In the genomic region with DNA sequence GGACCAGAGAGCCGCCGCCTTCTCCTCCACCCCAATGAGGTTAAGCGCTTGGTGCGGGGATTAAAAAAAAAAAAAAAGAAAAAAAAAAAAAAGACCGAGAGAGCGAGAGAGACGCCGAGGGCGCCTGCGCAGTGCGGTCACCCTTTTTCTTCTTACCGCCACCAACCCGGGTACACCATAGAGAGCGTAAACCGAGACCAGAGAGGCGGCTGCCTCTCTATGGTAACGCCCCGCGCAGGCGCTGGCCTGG, we compare ENCODE assay signal across 8 cellular contexts. TPM values are rescaled to one million over a fixed set of nuclear protein-coding genes. Genes with fewer than 3 reads are reported as not detected.
DNase-seq lines count a peak whose midpoint lies in the region; ATAC-seq and TF ChIP-seq lines count a peak whose summit lies in the region.

A gene (minus strand): TSS at position 61 of the 250 bp plus-strand sequence. CDS start 43,567 bp downstream, outside the sequence.

- DNase-seq in NCI-H2196 treated with DMSO at 0.1 percent for 48 hours (lab: John Stamatoyannopoulos, UW; ENCODE audit: unreplicated experiment): peak; percentile 92
- peak; percentile 94 for DNase-seq in WTC11 (ENCODE audit: low spot score)
- DNase-seq in cardiac fibroblast (ENCODE audit: low read depth in 2 of 2): peak; percentile 98 to 99
- peak; percentile 98 for DNase-seq in iPS-NIHi11 (ENCODE audit: low spot score)
- DNase-seq in stimulated activated CD4-positive, alpha-beta T cell treated with anti-CD3 and anti-CD28 coated beads, Interleukin-12 subunit alpha, Interleukin-12 subunit beta, amount 100 ng/mL, for 24 hours (ENCODE audit: low read depth in 2 of 2): peak; percentile 89 to 91

- CTCF ChIA-PET in WTC11 (lab: Charles Lee): interaction anchor here (1.0 to 2.1 kb wide), 2 partner anchors 119 to 554 kb away, joined by 3 to 7 read pairs; a partner anchor contains a TSS

- H3K27ac Mint-ChIP-seq in WTC11: peak within 1 kb of the TSS; percentile 100

- H3K4me1 Mint-ChIP-seq in WTC11: peaks cover 22% of the 10 kb centered on the region

- H3K36me3 Mint-ChIP-seq in WTC11: 0 out of 2 replicates have a peak, but pooled peaks cover 8% of the 10 kb centered on the region

- TF ChIP-seq CTCF in 22Rv1 (IDR thresholded peaks at IDR 0.05) (no peak), WTC11 (IDR thresholded peaks at IDR 0.05) (no peak), cardiac fibroblast (IDR thresholded peaks at IDR 0.05; ENCODE audit: low read depth, low read length) (no peak)

- no peaks in the 10 kb centered on the region for H3K9me3 Mint-ChIP-seq in WTC11

- peak within 1 kb of the TSS; percentile 93 for H3K4me3 Mint-ChIP-seq in WTC11

- POLR2A ChIA-PET in WTC11 (lab: Charles Lee): interaction anchor here (0.7 to 3.4 kb wide), 5 partner anchors 9 to 118 kb away, joined by 3 to 27 read pairs (median 5); a partner anchor contains a TSS

- H3K27ac ChIP-seq in 22Rv1: peak within 1 kb of the TSS; percentile 79

- H3K27me3 Mint-ChIP-seq in WTC11 (ENCODE audit: low read depth): no peaks in the 10 kb centered on the region

- H3K4me3 ChIP-seq in cardiac fibroblast (replicated peaks in 1 of 2; ENCODE audit: low read depth in 2 of 2, low read length in 2 of 2): peak within 1 kb of the TSS; percentile 90 to 93

- ATAC-seq in GM18520 (IDR thresholded peaks at IDR 0.05; ENCODE audit: unreplicated experiment) (peak; percentile 85), HG03066 (IDR thresholded peaks at IDR 0.05; ENCODE audit: low read depth, unreplicated experiment) (peak; percentile 87), WTC11 (peak; percentile 97)

TF ChIP-seq in WTC11, 78 proteins besides CTCF, POLR2A, EP300 and RAD21:
- TF ChIP-seq CREM (CRISPR knock-in tag; IDR thresholded peaks at IDR 0.05): 0 out of 2 replicates have a peak, but pooled peaks have one; percentile 23
- TF ChIP-seq CBFB (CRISPR knock-in tag; IDR thresholded peaks at IDR 0.05; ENCODE audit: low read depth): no peak
- TF ChIP-seq, protein P1, sequence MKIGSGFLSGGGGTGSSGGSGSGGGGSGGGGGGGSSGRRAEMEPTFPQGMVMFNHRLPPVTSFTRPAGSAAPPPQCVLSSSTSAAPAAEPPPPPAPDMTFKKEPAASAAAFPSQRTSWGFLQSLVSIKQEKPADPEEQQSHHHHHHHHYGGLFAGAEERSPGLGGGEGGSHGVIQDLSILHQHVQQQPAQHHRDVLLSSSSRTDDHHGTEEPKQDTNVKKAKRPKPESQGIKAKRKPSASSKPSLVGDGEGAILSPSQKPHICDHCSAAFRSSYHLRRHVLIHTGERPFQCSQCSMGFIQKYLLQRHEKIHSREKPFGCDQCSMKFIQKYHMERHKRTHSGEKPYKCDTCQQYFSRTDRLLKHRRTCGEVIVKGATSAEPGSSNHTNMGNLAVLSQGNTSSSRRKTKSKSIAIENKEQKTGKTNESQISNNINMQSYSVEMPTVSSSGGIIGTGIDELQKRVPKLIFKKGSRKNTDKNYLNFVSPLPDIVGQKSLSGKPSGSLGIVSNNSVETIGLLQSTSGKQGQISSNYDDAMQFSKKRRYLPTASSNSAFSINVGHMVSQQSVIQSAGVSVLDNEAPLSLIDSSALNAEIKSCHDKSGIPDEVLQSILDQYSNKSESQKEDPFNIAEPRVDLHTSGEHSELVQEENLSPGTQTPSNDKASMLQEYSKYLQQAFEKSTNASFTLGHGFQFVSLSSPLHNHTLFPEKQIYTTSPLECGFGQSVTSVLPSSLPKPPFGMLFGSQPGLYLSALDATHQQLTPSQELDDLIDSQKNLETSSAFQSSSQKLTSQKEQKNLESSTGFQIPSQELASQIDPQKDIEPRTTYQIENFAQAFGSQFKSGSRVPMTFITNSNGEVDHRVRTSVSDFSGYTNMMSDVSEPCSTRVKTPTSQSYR (CRISPR knock-in tag; IDR thresholded peaks at IDR 0.05): 0 out of 2 replicates have a peak, but pooled peaks have one; percentile 4

RNA-seq across cellular contexts. Expression of the gene that starts here (rescaled TPM):
- 47.2 to 50.0 TPM (median 48.7 TPM) in 3 replicates for total RNA-seq in WTC11 (2021)

Comparison
In these comparisons a context has a peak if more than half of its experiments do, and no peak if none do; other contexts are left out.
1. Peak in every context shown above with its lines: DNase-seq, ATAC-seq, H3K4me3 ChIP-seq and H3K27ac ChIP-seq.